Comparison of ENCODE assay signal across 14 cellular contexts in genomic region chr12:29316772-29317171, GRCh38.
DNase-seq lines count a peak whose midpoint lies in the region; ATAC-seq and TF ChIP-seq lines count a peak whose summit lies in the region.
"Had no signal": no experiment of that assay in that cellular context is flagged by ENCODE, and none has a peak within 500 bp of the region (broad histone marks: within the 10 kb centered on the region; RNA-seq: fewer than 3 reads in every experiment).

No MANE protein-coding gene starts in this region.

- WGBS in hepatocyte (ENCODE audit: low lambda C conversion rate, missing lambda C conversion rate) = 35% methylated on average over 4 of the region's 4 CpGs
- WGBS in upper lobe of left lung, 2 donors = 61 to 73% methylated on average over 4 of the region's 4 CpGs

- peak; percentile 26 for DNase-seq in cerebellar cortex (ENCODE audit: low spot score)
- peak; percentile 9 for DNase-seq in hepatocyte (ENCODE audit: low spot score)
- DNase-seq in stromal cell of bone marrow (ENCODE audit: low read depth) = peak; percentile 11
- DNase-seq in SJCRH30 = no peak
- DNase-seq in upper lobe of left lung = no peak
- no peak for DNase-seq in NCI-H510A treated with DMSO at 0.1 percent for 48 hours (lab: John Stamatoyannopoulos, UW)
- DNase-seq: activated CD4-positive, alpha-beta T cell treated with anti-CD3 and anti-CD28 coated beads, Interleukin-2, amount 50 U/mL, for 48 hours; activated naive CD4-positive, alpha-beta T cell; COR-L47; cortex of kidney; NCI-H146; retina had no signal

- no peak overlapping the region for H3K4me2 ChIP-seq in hepatocyte

- H3K4me1 ChIP-seq in HUES48 (ENCODE audit: control insufficient read depth, insufficient read depth, low read length) (peaks cover 6% of the 10 kb centered on the region; the same call in 1 of the 2 replicates), hepatocyte (ENCODE audit: insufficient read depth) (peaks cover 5% of the 10 kb centered on the region), SJCRH30 (peaks cover 7% of the 10 kb centered on the region; the same call in 1 of the 2 replicates), upper lobe of left lung (no peaks in the 10 kb centered on the region)
- H3K4me1 ChIP-seq: suprapubic skin had no signal

- no peaks in the 10 kb centered on the region for H3K9me2 ChIP-seq in hepatocyte (replicated peaks; ENCODE audit: insufficient read depth)

- TF ChIP-seq EP300 in upper lobe of left lung (IDR thresholded peaks at IDR 0.05) = no peak

- no peak overlapping the region for H3K9ac ChIP-seq in HUES48 (ENCODE audit: low read depth, low read length)

- H3K36me3 ChIP-seq in HUES48 (ENCODE audit: control insufficient read depth, insufficient read depth, low read length) (peaks cover 6% of the 10 kb centered on the region), hepatocyte (replicated peaks; ENCODE audit: insufficient read depth, low read depth) (no peaks in the 10 kb centered on the region), SJCRH30 (no peaks in the 10 kb centered on the region), upper lobe of left lung (peaks cover 0 to 9% (median 0%) of the 10 kb centered on the region in 4 donors)
- H3K36me3 ChIP-seq: suprapubic skin had no signal

- no peak for TF ChIP-seq POLR2A in upper lobe of left lung (IDR thresholded peaks at IDR 0.05)

- H3K27me3 ChIP-seq in HUES48 (ENCODE audit: control insufficient read depth, insufficient read depth, low read length) (no peaks in the 10 kb centered on the region), hepatocyte (no peaks in the 10 kb centered on the region), SJCRH30 (no peaks in the 10 kb centered on the region), upper lobe of left lung (no peaks in the 10 kb centered on the region)
- H3K27me3 ChIP-seq: suprapubic skin had no signal

- H3K4me3 ChIP-seq in HUES48 (ENCODE audit: low read depth, low read length) (no peak overlapping the region), hepatocyte (no peak overlapping the region), SJCRH30 (no peak overlapping the region), upper lobe of left lung (no peak overlapping the region)
- H3K4me3 ChIP-seq: suprapubic skin had no signal

- no peaks in the 10 kb centered on the region for H4K20me1 ChIP-seq in hepatocyte (ENCODE audit: insufficient read depth, poor library complexity, severe bottlenecking)

- H3K79me2 ChIP-seq in hepatocyte = no peaks in the 10 kb centered on the region

- no peak for ATAC-seq in upper lobe of left lung (ENCODE audit: low FRiP score in 2 of 2)

- H3K27ac ChIP-seq in HUES48 (ENCODE audit: low read depth, low read length) = peak overlapping the region; percentile 43
- no peak overlapping the region for H3K27ac ChIP-seq in hepatocyte
- H3K27ac ChIP-seq in SJCRH30 = no peak overlapping the region
- H3K27ac ChIP-seq in upper lobe of left lung = no peak overlapping the region
- H3K27ac ChIP-seq: suprapubic skin had no signal

- TF ChIP-seq CTCF in hepatocyte (IDR thresholded peaks at IDR 0.05; ENCODE audit: poor library complexity) = no peak
- no peak for TF ChIP-seq CTCF in upper lobe of left lung (IDR thresholded peaks at IDR 0.05)

- no peak overlapping the region for H2AFZ ChIP-seq in hepatocyte

- H3K9me3 ChIP-seq in HUES48 (ENCODE audit: control insufficient read depth, insufficient read depth, low read length) (peaks cover 3% of the 10 kb centered on the region; the same call in 1 of the 2 replicates), hepatocyte (ENCODE audit: low read depth) (no peaks in the 10 kb centered on the region), SJCRH30 (replicated peaks) (no peaks in the 10 kb centered on the region), upper lobe of left lung (no peaks in the 10 kb centered on the region)
- H3K9me3 ChIP-seq: suprapubic skin had no signal

Comparison
In these comparisons a context has a peak if more than half of its experiments do, and no peak if none do; other contexts are left out.
1. DNase-seq: peak in cerebellar cortex (single experiment), hepatocyte (single experiment) and stromal cell of bone marrow (single experiment); none in SJCRH30 (0 of 2), upper lobe of left lung (0 of 2) and NCI-H510A treated with DMSO at 0.1 percent for 48 hours (single experiment).